ENCODE assay signal across 1 cellular context in the genomic region with DNA sequence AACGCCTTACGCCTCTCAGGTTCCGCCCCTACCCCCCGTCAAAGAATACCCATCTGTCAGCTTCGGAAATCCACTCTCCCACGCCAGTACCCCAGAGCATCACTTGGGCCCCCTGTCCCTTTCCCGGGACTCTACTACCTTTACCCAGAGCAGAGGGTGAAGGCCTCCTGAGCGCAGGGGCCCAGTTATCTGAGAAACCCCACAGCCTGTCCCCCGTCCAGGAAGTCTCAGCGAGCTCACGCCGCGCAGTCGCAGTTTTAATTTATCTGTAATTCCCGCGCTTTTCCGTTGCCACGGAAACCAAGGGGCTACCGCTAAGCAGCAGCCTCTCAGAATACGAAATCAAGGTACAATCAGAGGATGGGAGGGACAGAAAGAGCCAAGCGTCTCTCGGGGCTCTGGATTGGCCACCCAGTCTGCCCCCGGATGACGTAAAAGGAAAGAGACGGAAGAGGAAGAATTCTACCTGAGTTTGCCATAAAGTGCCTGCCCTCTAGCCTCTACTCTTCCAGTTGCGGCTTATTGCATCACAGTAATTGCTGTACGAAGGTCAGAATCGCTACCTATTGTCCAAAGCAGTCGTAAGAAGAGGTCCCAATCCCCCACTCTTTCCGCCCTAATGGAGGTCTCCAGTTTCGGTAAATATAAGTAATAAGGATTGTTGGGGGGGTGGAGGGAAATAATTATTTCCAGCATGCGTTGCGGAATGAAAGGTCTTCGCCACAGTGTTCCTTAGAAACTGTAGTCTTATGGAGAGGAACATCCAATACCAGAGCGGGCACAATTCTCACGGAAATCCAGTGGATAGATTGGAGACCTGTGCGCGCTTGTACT.
TF ChIP-seq lines count a peak whose summit lies in the region.

A gene (minus strand): TSS at position 232 of the 834 bp plus-strand sequence. CDS start 1,268 bp downstream, outside the sequence.

TF ChIP-seq in HepG2, 621 proteins besides CTCF, POLR2A, EP300 and RAD21 (continued from another document and continues in another):
- TF ChIP-seq EEA1 (CRISPR knock-in tag; IDR thresholded peaks at IDR 0.05; ENCODE audit: borderline replicate concordance) = no peak
- TF ChIP-seq, protein P1, sequence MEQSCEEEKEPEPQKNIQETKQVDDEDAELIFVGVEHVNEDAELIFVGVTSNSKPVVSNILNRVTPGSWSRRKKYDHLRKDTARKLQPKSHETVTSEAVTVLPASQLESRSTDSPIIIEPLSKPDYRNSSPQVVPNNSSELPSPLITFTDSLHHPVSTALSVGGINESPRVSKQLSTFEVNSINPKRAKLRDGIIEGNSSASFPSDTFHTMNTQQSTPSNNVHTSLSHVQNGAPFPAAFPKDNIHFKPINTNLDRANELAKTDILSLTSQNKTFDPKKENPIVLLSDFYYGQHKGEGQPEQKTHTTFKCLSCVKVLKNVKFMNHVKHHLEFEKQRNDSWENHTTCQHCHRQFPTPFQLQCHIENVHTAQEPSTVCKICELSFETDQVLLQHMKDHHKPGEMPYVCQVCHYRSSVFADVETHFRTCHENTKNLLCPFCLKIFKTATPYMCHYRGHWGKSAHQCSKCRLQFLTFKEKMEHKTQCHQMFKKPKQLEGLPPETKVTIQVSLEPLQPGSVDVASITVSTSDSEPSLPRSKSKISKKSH (CRISPR knock-in tag; IDR thresholded peaks at IDR 0.05; ENCODE audit: borderline replicate concordance) = no peak
- peak; percentile 56; the same call in 1 of the 2 replicates for TF ChIP-seq TOPORS (CRISPR knock-in tag; IDR thresholded peaks at IDR 0.05)
- TF ChIP-seq HNRNPK (IDR thresholded peaks at IDR 0.05; ENCODE audit: low read depth, low read length, poor library complexity, severe bottlenecking) = no peak
- TF ChIP-seq, protein P2, sequence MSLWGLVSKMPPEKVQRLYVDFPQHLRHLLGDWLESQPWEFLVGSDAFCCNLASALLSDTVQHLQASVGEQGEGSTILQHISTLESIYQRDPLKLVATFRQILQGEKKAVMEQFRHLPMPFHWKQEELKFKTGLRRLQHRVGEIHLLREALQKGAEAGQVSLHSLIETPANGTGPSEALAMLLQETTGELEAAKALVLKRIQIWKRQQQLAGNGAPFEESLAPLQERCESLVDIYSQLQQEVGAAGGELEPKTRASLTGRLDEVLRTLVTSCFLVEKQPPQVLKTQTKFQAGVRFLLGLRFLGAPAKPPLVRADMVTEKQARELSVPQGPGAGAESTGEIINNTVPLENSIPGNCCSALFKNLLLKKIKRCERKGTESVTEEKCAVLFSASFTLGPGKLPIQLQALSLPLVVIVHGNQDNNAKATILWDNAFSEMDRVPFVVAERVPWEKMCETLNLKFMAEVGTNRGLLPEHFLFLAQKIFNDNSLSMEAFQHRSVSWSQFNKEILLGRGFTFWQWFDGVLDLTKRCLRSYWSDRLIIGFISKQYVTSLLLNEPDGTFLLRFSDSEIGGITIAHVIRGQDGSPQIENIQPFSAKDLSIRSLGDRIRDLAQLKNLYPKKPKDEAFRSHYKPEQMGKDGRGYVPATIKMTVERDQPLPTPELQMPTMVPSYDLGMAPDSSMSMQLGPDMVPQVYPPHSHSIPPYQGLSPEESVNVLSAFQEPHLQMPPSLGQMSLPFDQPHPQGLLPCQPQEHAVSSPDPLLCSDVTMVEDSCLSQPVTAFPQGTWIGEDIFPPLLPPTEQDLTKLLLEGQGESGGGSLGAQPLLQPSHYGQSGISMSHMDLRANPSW (CRISPR knock-in tag; IDR thresholded peaks at IDR 0.05; ENCODE audit: borderline replicate concordance) = peak; percentile 96
- TF ChIP-seq PHF20 (CRISPR knock-in tag; IDR thresholded peaks at IDR 0.05) = peak; percentile 96
- TF ChIP-seq ZMYM2 (CRISPR knock-in tag; IDR thresholded peaks at IDR 0.05) = peak; percentile 64
- TF ChIP-seq ISX (CRISPR knock-in tag; conservative IDR thresholded peaks at IDR 0.05) = no peak
- TF ChIP-seq, protein P3, sequence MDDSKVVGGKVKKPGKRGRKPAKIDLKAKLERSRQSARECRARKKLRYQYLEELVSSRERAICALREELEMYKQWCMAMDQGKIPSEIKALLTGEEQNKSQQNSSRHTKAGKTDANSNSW (CRISPR knock-in tag; IDR thresholded peaks at IDR 0.05; ENCODE audit: borderline replicate concordance) = no peak
- no peak for TF ChIP-seq SRSF4 (IDR thresholded peaks at IDR 0.05; ENCODE audit: low read depth, low read length, poor library complexity, severe bottlenecking)
- TF ChIP-seq, protein P4, sequence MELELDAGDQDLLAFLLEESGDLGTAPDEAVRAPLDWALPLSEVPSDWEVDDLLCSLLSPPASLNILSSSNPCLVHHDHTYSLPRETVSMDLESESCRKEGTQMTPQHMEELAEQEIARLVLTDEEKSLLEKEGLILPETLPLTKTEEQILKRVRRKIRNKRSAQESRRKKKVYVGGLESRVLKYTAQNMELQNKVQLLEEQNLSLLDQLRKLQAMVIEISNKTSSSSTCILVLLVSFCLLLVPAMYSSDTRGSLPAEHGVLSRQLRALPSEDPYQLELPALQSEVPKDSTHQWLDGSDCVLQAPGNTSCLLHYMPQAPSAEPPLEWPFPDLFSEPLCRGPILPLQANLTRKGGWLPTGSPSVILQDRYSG (CRISPR knock-in tag; IDR thresholded peaks at IDR 0.05) = no peak
- TF ChIP-seq, protein P5, sequence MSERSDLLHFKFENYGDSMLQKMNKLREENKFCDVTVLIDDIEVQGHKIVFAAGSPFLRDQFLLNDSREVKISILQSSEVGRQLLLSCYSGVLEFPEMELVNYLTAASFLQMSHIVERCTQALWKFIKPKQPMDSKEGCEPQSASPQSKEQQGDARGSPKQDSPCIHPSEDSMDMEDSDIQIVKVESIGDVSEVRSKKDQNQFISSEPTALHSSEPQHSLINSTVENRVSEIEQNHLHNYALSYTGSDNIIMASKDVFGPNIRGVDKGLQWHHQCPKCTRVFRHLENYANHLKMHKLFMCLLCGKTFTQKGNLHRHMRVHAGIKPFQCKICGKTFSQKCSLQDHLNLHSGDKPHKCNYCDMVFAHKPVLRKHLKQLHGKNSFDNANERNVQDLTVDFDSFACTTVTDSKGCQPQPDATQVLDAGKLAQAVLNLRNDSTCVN (CRISPR knock-in tag; IDR thresholded peaks at IDR 0.05; ENCODE audit: borderline replicate concordance) = no peak
- TF ChIP-seq ZNF747 (CRISPR knock-in tag; IDR thresholded peaks at IDR 0.05; ENCODE audit: borderline replicate concordance) = no peak
- no peak; the same call in none of the 2 replicates for TF ChIP-seq FOXO1 (CRISPR knock-in tag; IDR thresholded peaks at IDR 0.05)
- TF ChIP-seq, protein P6, sequence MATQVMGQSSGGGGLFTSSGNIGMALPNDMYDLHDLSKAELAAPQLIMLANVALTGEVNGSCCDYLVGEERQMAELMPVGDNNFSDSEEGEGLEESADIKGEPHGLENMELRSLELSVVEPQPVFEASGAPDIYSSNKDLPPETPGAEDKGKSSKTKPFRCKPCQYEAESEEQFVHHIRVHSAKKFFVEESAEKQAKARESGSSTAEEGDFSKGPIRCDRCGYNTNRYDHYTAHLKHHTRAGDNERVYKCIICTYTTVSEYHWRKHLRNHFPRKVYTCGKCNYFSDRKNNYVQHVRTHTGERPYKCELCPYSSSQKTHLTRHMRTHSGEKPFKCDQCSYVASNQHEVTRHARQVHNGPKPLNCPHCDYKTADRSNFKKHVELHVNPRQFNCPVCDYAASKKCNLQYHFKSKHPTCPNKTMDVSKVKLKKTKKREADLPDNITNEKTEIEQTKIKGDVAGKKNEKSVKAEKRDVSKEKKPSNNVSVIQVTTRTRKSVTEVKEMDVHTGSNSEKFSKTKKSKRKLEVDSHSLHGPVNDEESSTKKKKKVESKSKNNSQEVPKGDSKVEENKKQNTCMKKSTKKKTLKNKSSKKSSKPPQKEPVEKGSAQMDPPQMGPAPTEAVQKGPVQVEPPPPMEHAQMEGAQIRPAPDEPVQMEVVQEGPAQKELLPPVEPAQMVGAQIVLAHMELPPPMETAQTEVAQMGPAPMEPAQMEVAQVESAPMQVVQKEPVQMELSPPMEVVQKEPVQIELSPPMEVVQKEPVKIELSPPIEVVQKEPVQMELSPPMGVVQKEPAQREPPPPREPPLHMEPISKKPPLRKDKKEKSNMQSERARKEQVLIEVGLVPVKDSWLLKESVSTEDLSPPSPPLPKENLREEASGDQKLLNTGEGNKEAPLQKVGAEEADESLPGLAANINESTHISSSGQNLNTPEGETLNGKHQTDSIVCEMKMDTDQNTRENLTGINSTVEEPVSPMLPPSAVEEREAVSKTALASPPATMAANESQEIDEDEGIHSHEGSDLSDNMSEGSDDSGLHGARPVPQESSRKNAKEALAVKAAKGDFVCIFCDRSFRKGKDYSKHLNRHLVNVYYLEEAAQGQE (IDR thresholded peaks at IDR 0.05; ENCODE audit: borderline replicate concordance in 1 of 2, low read depth in 1 of 2, low read length in 2 of 2) = no peak; a peak in 1 of 4 replicates
- TF ChIP-seq, protein P7, sequence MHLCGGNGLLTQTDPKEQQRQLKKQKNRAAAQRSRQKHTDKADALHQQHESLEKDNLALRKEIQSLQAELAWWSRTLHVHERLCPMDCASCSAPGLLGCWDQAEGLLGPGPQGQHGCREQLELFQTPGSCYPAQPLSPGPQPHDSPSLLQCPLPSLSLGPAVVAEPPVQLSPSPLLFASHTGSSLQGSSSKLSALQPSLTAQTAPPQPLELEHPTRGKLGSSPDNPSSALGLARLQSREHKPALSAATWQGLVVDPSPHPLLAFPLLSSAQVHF (CRISPR knock-in tag; IDR thresholded peaks at IDR 0.05) = no peak
- TF ChIP-seq, protein P8, sequence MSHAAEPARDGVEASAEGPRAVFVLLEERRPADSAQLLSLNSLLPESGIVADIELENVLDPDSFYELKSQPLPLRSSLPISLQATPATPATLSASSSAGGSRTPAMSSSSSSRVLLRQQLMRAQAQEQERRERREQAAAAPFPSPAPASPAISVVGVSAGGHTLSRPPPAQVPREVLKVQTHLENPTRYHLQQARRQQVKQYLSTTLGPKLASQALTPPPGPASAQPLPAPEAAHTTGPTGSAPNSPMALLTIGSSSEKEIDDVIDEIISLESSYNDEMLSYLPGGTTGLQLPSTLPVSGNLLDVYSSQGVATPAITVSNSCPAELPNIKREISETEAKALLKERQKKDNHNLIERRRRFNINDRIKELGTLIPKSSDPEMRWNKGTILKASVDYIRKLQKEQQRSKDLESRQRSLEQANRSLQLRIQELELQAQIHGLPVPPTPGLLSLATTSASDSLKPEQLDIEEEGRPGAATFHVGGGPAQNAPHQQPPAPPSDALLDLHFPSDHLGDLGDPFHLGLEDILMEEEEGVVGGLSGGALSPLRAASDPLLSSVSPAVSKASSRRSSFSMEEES (CRISPR knock-in tag; IDR thresholded peaks at IDR 0.05) = peak; percentile 65; the same call in 1 of the 2 replicates
- TF ChIP-seq FLYWCH1 (CRISPR knock-in tag; IDR thresholded peaks at IDR 0.05) = peak; percentile 62; the same call in 1 of the 2 replicates
- TF ChIP-seq KDM4B (CRISPR knock-in tag; IDR thresholded peaks at IDR 0.05) = peak; percentile 72; the same call in 1 of the 2 replicates
- peak; percentile 93 for TF ChIP-seq ZMYM4 (CRISPR knock-in tag; IDR thresholded peaks at IDR 0.05)
- TF ChIP-seq, protein P9, sequence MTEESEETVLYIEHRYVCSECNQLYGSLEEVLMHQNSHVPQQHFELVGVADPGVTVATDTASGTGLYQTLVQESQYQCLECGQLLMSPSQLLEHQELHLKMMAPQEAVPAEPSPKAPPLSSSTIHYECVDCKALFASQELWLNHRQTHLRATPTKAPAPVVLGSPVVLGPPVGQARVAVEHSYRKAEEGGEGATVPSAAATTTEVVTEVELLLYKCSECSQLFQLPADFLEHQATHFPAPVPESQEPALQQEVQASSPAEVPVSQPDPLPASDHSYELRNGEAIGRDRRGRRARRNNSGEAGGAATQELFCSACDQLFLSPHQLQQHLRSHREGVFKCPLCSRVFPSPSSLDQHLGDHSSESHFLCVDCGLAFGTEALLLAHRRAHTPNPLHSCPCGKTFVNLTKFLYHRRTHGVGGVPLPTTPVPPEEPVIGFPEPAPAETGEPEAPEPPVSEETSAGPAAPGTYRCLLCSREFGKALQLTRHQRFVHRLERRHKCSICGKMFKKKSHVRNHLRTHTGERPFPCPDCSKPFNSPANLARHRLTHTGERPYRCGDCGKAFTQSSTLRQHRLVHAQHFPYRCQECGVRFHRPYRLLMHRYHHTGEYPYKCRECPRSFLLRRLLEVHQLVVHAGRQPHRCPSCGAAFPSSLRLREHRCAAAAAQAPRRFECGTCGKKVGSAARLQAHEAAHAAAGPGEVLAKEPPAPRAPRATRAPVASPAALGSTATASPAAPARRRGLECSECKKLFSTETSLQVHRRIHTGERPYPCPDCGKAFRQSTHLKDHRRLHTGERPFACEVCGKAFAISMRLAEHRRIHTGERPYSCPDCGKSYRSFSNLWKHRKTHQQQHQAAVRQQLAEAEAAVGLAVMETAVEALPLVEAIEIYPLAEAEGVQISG (CRISPR knock-in tag; IDR thresholded peaks at IDR 0.05) = peak; percentile 75
- TF ChIP-seq RARA (CRISPR knock-in tag; IDR thresholded peaks at IDR 0.05) = no peak; the same call in 1 of the 2 replicates
- TF ChIP-seq, protein P10, sequence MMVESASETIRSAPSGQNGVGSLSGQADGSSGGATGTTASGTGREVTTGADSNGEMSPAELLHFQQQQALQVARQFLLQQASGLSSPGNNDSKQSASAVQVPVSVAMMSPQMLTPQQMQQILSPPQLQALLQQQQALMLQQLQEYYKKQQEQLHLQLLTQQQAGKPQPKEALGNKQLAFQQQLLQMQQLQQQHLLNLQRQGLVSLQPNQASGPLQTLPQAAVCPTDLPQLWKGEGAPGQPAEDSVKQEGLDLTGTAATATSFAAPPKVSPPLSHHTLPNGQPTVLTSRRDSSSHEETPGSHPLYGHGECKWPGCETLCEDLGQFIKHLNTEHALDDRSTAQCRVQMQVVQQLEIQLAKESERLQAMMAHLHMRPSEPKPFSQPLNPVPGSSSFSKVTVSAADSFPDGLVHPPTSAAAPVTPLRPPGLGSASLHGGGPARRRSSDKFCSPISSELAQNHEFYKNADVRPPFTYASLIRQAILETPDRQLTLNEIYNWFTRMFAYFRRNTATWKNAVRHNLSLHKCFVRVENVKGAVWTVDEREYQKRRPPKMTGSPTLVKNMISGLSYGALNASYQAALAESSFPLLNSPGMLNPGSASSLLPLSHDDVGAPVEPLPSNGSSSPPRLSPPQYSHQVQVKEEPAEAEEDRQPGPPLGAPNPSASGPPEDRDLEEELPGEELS (CRISPR knock-in tag; IDR thresholded peaks at IDR 0.05) = no peak
- no peak for TF ChIP-seq ZNF816 (CRISPR knock-in tag; IDR thresholded peaks at IDR 0.05; ENCODE audit: borderline replicate concordance)
- TF ChIP-seq, protein P11, sequence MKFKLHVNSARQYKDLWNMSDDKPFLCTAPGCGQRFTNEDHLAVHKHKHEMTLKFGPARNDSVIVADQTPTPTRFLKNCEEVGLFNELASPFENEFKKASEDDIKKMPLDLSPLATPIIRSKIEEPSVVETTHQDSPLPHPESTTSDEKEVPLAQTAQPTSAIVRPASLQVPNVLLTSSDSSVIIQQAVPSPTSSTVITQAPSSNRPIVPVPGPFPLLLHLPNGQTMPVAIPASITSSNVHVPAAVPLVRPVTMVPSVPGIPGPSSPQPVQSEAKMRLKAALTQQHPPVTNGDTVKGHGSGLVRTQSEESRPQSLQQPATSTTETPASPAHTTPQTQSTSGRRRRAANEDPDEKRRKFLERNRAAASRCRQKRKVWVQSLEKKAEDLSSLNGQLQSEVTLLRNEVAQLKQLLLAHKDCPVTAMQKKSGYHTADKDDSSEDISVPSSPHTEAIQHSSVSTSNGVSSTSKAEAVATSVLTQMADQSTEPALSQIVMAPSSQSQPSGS (CRISPR knock-in tag; IDR thresholded peaks at IDR 0.05) = peak; percentile 89; the same call in 1 of the 2 replicates
- peak; percentile 69 for TF ChIP-seq HCFC1 (IDR thresholded peaks at IDR 0.05; ENCODE audit: low read depth, low read length)
- TF ChIP-seq ZEB1 (IDR thresholded peaks at IDR 0.05; ENCODE audit: insufficient replicate concordance, low read depth) = peak; percentile 88
